ENCODE assay signal across 8 cellular contexts in genomic region chr17:42387221-42387657, GRCh38. TPM values are rescaled to one million over a fixed set of nuclear protein-coding genes. Genes with fewer than 3 reads are reported as not detected.
DNase-seq lines count a peak whose midpoint lies in the region; ATAC-seq and TF ChIP-seq lines count a peak whose summit lies in the region.

No MANE protein-coding gene starts in this region.

- peak overlapping the region; percentile 39 for H3K27ac ChIP-seq in PC-9

- H2AFZ ChIP-seq in PC-9, result peak overlapping the region; percentile 81; the same call in 1 of the 2 replicates

- peaks cover 53% of the 10 kb centered on the region for H3K79me2 ChIP-seq in PC-9 (ENCODE audit: low read depth)

- intact Hi-C loops in PC-9 (cut with micrococcal nuclease; ENCODE audit: unreplicated experiment), result loop anchor here (5.0 kb wide), 1 partner anchor 40 kb away; no protein-coding TSS in a partner anchor

- peaks cover 22% of the 10 kb centered on the region; the same call in 1 of the 2 replicates for H3F3A ChIP-seq in PC-9 (ENCODE audit: insufficient read depth, low read depth)

- H3K9me2 ChIP-seq in PC-9 (ENCODE audit: insufficient read depth), result no peaks in the 10 kb centered on the region

- no peak for TF ChIP-seq CTCF in PC-9 (conservative IDR thresholded peaks at IDR 0.05)

- no peaks in the 10 kb centered on the region for H3K27me3 Mint-ChIP-seq in activated CD8-positive, alpha-beta memory T cell treated with anti-CD3 and anti-CD28 coated beads, Interleukin-2, amount 10 ng/mL, durations not matched to agents 7 days and 5 days

- peak overlapping the region; percentile 77 for H3K4me3 ChIP-seq in PC-9
- peak overlapping the region; percentile 95 for H3K4me3 ChIP-seq in mononuclear cell (ENCODE audit: low read length)

- CTCF ChIA-PET in activated CD8-positive, alpha-beta memory T cell treated with anti-CD3 and anti-CD28 coated beads, Interleukin-2, amount 10 ng/mL, durations not matched to agents 7 days and 5 days (lab: Charles Lee), result interaction anchor here (1.0 to 30.0 kb wide), 3 partner anchors 16 to 65 kb away, joined by 3 to 967 read pairs (median 4); no protein-coding TSS in a partner anchor
- CTCF ChIA-PET in PC-9 (lab: Charles Lee), result no interaction called here

- no peak for ATAC-seq in activated CD8-positive, alpha-beta memory T cell treated with anti-CD3 and anti-CD28 coated beads, Interleukin-2, amount 10 ng/mL, durations not matched to agents 7 days and 5 days
- ATAC-seq in HG03432 (IDR thresholded peaks at IDR 0.05; ENCODE audit: unreplicated experiment), result no peak

- peak overlapping the region; percentile 98 for H3K4me3 Mint-ChIP-seq in activated CD8-positive, alpha-beta memory T cell treated with anti-CD3 and anti-CD28 coated beads, Interleukin-2, amount 10 ng/mL, durations not matched to agents 7 days and 5 days

- TSS peak; percentile 52 for BruUV-seq in PC-9 (replicated peaks; lab: Mats Ljungman, UMichigan)

- peaks cover 19% of the 10 kb centered on the region for H3K36me3 Mint-ChIP-seq in activated CD8-positive, alpha-beta memory T cell treated with anti-CD3 and anti-CD28 coated beads, Interleukin-2, amount 10 ng/mL, durations not matched to agents 7 days and 5 days

- peaks cover 50% of the 10 kb centered on the region for H3K4me1 Mint-ChIP-seq in activated CD8-positive, alpha-beta memory T cell treated with anti-CD3 and anti-CD28 coated beads, Interleukin-2, amount 10 ng/mL, durations not matched to agents 7 days and 5 days

- H3K27me3 ChIP-seq in PC-9 (ENCODE audit: insufficient read depth, low read depth) (no peaks in the 10 kb centered on the region), mononuclear cell (ENCODE audit: insufficient read depth, low read length) (no peaks in the 10 kb centered on the region)

- peak overlapping the region; percentile 99 for H3K27ac Mint-ChIP-seq in activated CD8-positive, alpha-beta memory T cell treated with anti-CD3 and anti-CD28 coated beads, Interleukin-2, amount 10 ng/mL, durations not matched to agents 7 days and 5 days

- H4K20me1 ChIP-seq in PC-9 (ENCODE audit: insufficient read depth), result peaks cover 4% of the 10 kb centered on the region; the same call in 1 of the 2 replicates

- H3K4me1 ChIP-seq in PC-9 (replicated peaks; ENCODE audit: insufficient read depth) (peaks cover 19% of the 10 kb centered on the region), mononuclear cell (ENCODE audit: insufficient read depth, low read length) (peaks cover 43% of the 10 kb centered on the region)

- no peaks in the 10 kb centered on the region for H3K9me3 Mint-ChIP-seq in activated CD8-positive, alpha-beta memory T cell treated with anti-CD3 and anti-CD28 coated beads, Interleukin-2, amount 10 ng/mL, durations not matched to agents 7 days and 5 days (ENCODE audit: low read depth)

- H3K9me3 ChIP-seq in PC-9 (ENCODE audit: insufficient read depth, low read depth), result no peaks in the 10 kb centered on the region
- H3K9me3 ChIP-seq in mononuclear cell (ENCODE audit: low read depth, low read length), result no peaks in the 10 kb centered on the region

- no peaks in the 10 kb centered on the region for H3K36me3 ChIP-seq in PC-9 (ENCODE audit: low read depth)

- POLR2A ChIA-PET in PC-9 (lab: Charles Lee; ENCODE audit: unreplicated experiment), result no interaction called here

- no peak for DNase-seq in activated CD8-positive, alpha-beta memory T cell treated with anti-CD3 and anti-CD28 coated beads, Interleukin-2, amount 10 ng/mL, durations not matched to agents 7 days and 5 days
- DNase-seq in activated CD8-positive, alpha-beta memory T cell treated with anti-CD3 and anti-CD28 coated beads, Interleukin-2, amount 50 U/mL, for 48 hours, result no peak
- no peak for DNase-seq in PC-9
- DNase-seq in dedifferentiated amniotic fluid mesenchymal stem cell (ENCODE audit: extremely low spot score), result peak; percentile 55
- DNase-seq in NCI-H82 treated with DMSO at 0.1 percent for 48 hours (lab: John Stamatoyannopoulos, UW; ENCODE audit: unreplicated experiment), result no peak
- DNase-seq in cerebellum (ENCODE audit: low spot score), result no peak

- peak overlapping the region; percentile 85 for H3K4me2 ChIP-seq in PC-9

RNA-seq across cellular contexts. Expression of gene STAT3, which starts 1.0 kb away (rescaled TPM):
- 10 to 100 TPM; 90.5 to 97.6 TPM for total RNA-seq in activated CD8-positive, alpha-beta memory T cell treated with anti-CD3 and anti-CD28 coated beads, Interleukin-2, amount 10 ng/mL, durations not matched to agents 7 days and 5 days
- 65.2 and 74.6 TPM in 2 replicates for total RNA-seq in PC-9 (2021)
- total RNA-seq in mononuclear cell, result 216 TPM
- 47.9 TPM for total RNA-seq in cerebellum

RNA-seq across cellular contexts. Expression of gene CAVIN1, which starts 35.8 kb away (rescaled TPM):
- total RNA-seq in activated CD8-positive, alpha-beta memory T cell treated with anti-CD3 and anti-CD28 coated beads, Interleukin-2, amount 10 ng/mL, durations not matched to agents 7 days and 5 days, result 1 to 10 TPM in 1 of 2 experiments, under 1 TPM in 1; 0.66 to 1.3 TPM
- total RNA-seq in PC-9 (2021), result 154 and 170 TPM in 2 replicates
- 0.21 TPM for total RNA-seq in mononuclear cell
- 6.5 TPM for total RNA-seq in cerebellum

Comparison
In these comparisons a context has a peak if more than half of its experiments do, and no peak if none do; other contexts are left out.
1. RNA of gene CAVIN1, which starts 35.8 kb away (total RNA-seq): 154 to 170 TPM in PC-9; 6.5 TPM in cerebellum (single experiment), 0.66 to 1.3 TPM in activated CD8-positive, alpha-beta memory T cell treated with anti-CD3 and anti-CD28 coated beads, Interleukin-2, amount 10 ng/mL, durations not matched to agents 7 days and 5 days and 0.21 TPM in mononuclear cell (single experiment); every median in the first group is over 10 times any median in the second.